ENCODE assay signal across 1 cellular context in the genomic region with DNA sequence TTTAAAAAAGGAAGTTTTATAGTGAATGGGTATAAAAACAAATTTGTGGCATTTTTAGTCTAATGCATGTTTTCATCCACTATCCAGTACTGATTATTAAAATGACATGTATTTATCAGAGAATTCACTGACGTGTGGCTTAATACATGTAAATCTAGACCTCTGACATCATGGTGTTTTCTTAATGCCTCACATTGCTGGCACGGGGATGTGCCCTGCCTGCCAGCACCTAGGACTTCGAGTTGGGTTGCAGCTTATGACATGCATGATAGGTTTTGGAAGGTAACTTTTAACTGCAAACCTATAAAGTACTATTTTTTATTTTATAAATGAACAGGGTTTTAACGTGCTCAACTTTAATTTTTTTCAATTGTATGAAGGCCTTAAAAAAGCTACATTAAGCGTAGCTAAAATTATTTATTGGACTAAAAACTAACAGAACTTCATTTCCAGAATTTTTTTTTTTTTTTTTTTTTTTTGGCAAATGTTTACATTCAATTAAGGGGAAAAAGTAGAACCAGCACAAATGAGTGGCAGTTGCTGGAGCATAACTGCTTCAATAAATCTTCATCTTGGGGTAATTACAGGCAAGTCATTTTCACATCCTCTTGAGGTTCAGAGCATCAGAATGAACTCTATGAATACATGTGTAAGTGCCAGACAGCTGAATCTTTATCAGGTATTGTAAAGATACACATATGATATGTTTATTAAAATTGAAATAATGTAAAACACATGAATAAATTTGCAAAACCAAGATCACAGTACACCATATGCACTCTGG.
TF ChIP-seq lines count a peak whose summit lies in the region.

No MANE protein-coding gene starts in this region.

TF ChIP-seq in GM12878, 131 proteins besides CTCF, POLR2A, EP300 and RAD21:
- TF ChIP-seq TAF1 (IDR thresholded peaks at IDR 0.05; ENCODE audit: borderline replicate concordance, low read depth, low read length) = no peak
- TF ChIP-seq CHD4 (IDR thresholded peaks at IDR 0.05) = no peak
- no peak for TF ChIP-seq BCLAF1 (IDR thresholded peaks at IDR 0.05)
- TF ChIP-seq SIN3A (IDR thresholded peaks at IDR 0.05; ENCODE audit: low read depth, low read length) = no peak
- no peak for TF ChIP-seq KLF5 (IDR thresholded peaks at IDR 0.05; ENCODE audit: partially characterized antibody)
- no peak for TF ChIP-seq SRF (IDR thresholded peaks at IDR 0.05; ENCODE audit: low read depth in 2 of 2, low read length in 2 of 2)
- TF ChIP-seq ZNF384 (IDR thresholded peaks at IDR 0.05; ENCODE audit: borderline replicate concordance, low read depth, low read length) = no peak
- TF ChIP-seq, protein P1, sequence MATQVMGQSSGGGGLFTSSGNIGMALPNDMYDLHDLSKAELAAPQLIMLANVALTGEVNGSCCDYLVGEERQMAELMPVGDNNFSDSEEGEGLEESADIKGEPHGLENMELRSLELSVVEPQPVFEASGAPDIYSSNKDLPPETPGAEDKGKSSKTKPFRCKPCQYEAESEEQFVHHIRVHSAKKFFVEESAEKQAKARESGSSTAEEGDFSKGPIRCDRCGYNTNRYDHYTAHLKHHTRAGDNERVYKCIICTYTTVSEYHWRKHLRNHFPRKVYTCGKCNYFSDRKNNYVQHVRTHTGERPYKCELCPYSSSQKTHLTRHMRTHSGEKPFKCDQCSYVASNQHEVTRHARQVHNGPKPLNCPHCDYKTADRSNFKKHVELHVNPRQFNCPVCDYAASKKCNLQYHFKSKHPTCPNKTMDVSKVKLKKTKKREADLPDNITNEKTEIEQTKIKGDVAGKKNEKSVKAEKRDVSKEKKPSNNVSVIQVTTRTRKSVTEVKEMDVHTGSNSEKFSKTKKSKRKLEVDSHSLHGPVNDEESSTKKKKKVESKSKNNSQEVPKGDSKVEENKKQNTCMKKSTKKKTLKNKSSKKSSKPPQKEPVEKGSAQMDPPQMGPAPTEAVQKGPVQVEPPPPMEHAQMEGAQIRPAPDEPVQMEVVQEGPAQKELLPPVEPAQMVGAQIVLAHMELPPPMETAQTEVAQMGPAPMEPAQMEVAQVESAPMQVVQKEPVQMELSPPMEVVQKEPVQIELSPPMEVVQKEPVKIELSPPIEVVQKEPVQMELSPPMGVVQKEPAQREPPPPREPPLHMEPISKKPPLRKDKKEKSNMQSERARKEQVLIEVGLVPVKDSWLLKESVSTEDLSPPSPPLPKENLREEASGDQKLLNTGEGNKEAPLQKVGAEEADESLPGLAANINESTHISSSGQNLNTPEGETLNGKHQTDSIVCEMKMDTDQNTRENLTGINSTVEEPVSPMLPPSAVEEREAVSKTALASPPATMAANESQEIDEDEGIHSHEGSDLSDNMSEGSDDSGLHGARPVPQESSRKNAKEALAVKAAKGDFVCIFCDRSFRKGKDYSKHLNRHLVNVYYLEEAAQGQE (IDR thresholded peaks at IDR 0.05; ENCODE audit: low read depth, low read length) = no peak
- TF ChIP-seq MTA2 (IDR thresholded peaks at IDR 0.05; ENCODE audit: low read depth) = no peak
- TF ChIP-seq, protein P2, sequence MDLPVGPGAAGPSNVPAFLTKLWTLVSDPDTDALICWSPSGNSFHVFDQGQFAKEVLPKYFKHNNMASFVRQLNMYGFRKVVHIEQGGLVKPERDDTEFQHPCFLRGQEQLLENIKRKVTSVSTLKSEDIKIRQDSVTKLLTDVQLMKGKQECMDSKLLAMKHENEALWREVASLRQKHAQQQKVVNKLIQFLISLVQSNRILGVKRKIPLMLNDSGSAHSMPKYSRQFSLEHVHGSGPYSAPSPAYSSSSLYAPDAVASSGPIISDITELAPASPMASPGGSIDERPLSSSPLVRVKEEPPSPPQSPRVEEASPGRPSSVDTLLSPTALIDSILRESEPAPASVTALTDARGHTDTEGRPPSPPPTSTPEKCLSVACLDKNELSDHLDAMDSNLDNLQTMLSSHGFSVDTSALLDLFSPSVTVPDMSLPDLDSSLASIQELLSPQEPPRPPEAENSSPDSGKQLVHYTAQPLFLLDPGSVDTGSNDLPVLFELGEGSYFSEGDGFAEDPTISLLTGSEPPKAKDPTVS (IDR thresholded peaks at IDR 0.05; ENCODE audit: low read depth, low read length) = no peak
- TF ChIP-seq SUZ12 (IDR thresholded peaks at IDR 0.05; ENCODE audit: unreplicated experiment) = no peak
- TF ChIP-seq, protein P3, sequence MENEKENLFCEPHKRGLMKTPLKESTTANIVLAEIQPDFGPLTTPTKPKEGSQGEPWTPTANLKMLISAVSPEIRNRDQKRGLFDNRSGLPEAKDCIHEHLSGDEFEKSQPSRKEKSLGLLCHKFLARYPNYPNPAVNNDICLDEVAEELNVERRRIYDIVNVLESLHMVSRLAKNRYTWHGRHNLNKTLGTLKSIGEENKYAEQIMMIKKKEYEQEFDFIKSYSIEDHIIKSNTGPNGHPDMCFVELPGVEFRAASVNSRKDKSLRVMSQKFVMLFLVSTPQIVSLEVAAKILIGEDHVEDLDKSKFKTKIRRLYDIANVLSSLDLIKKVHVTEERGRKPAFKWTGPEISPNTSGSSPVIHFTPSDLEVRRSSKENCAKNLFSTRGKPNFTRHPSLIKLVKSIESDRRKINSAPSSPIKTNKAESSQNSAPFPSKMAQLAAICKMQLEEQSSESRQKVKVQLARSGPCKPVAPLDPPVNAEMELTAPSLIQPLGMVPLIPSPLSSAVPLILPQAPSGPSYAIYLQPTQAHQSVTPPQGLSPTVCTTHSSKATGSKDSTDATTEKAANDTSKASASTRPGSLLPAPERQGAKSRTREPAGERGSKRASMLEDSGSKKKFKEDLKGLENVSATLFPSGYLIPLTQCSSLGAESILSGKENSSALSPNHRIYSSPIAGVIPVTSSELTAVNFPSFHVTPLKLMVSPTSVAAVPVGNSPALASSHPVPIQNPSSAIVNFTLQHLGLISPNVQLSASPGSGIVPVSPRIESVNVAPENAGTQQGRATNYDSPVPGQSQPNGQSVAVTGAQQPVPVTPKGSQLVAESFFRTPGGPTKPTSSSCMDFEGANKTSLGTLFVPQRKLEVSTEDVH (IDR thresholded peaks at IDR 0.05; ENCODE audit: low read depth, partially characterized antibody) = no peak
- TF ChIP-seq SP1 (IDR thresholded peaks at IDR 0.05; ENCODE audit: low read depth, low read length) = no peak
- no peak for TF ChIP-seq IKZF2 (IDR thresholded peaks at IDR 0.05)
- TF ChIP-seq, protein P4, sequence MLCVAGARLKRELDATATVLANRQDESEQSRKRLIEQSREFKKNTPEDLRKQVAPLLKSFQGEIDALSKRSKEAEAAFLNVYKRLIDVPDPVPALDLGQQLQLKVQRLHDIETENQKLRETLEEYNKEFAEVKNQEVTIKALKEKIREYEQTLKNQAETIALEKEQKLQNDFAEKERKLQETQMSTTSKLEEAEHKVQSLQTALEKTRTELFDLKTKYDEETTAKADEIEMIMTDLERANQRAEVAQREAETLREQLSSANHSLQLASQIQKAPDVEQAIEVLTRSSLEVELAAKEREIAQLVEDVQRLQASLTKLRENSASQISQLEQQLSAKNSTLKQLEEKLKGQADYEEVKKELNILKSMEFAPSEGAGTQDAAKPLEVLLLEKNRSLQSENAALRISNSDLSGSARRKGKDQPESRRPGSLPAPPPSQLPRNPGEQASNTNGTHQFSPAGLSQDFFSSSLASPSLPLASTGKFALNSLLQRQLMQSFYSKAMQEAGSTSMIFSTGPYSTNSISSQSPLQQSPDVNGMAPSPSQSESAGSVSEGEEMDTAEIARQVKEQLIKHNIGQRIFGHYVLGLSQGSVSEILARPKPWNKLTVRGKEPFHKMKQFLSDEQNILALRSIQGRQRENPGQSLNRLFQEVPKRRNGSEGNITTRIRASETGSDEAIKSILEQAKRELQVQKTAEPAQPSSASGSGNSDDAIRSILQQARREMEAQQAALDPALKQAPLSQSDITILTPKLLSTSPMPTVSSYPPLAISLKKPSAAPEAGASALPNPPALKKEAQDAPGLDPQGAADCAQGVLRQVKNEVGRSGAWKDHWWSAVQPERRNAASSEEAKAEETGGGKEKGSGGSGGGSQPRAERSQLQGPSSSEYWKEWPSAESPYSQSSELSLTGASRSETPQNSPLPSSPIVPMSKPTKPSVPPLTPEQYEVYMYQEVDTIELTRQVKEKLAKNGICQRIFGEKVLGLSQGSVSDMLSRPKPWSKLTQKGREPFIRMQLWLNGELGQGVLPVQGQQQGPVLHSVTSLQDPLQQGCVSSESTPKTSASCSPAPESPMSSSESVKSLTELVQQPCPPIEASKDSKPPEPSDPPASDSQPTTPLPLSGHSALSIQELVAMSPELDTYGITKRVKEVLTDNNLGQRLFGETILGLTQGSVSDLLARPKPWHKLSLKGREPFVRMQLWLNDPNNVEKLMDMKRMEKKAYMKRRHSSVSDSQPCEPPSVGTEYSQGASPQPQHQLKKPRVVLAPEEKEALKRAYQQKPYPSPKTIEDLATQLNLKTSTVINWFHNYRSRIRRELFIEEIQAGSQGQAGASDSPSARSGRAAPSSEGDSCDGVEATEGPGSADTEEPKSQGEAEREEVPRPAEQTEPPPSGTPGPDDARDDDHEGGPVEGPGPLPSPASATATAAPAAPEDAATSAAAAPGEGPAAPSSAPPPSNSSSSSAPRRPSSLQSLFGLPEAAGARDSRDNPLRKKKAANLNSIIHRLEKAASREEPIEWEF (IDR thresholded peaks at IDR 0.05; ENCODE audit: insufficient replicate concordance, low read depth, low read length) = no peak
- TF ChIP-seq, protein P5, sequence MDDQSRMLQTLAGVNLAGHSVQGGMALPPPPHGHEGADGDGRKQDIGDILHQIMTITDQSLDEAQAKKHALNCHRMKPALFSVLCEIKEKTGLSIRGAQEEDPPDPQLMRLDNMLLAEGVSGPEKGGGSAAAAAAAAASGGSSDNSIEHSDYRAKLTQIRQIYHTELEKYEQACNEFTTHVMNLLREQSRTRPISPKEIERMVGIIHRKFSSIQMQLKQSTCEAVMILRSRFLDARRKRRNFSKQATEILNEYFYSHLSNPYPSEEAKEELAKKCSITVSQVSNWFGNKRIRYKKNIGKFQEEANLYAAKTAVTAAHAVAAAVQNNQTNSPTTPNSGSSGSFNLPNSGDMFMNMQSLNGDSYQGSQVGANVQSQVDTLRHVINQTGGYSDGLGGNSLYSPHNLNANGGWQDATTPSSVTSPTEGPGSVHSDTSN (IDR thresholded peaks at IDR 0.05; ENCODE audit: insufficient replicate concordance, low read depth, low read length) = no peak
- no peak for TF ChIP-seq TCF7 (IDR thresholded peaks at IDR 0.05; ENCODE audit: borderline replicate concordance)
- no peak for TF ChIP-seq ZNF24 (IDR thresholded peaks at IDR 0.05)
- no peak for TF ChIP-seq CHD2 (IDR thresholded peaks at IDR 0.05; ENCODE audit: borderline replicate concordance, low read depth, low read length)
